ENCODE assay signal across 12 cellular contexts in genomic region chr2:73602960-73603611, GRCh38. TPM values are rescaled to one million over a fixed set of nuclear protein-coding genes. Genes with fewer than 3 reads are reported as not detected.
DNase-seq lines count a peak whose midpoint lies in the region; ATAC-seq, FAIRE-seq and TF ChIP-seq lines count a peak whose summit lies in the region.
"Not testable (repeated sequence)": the region's sequence is repeated elsewhere in the genome, so short reads cannot be mapped to it uniquely, and the experiment has no call there.
"Had no signal": no experiment of that assay in that cellular context is flagged by ENCODE, and none has a peak within 500 bp of the region (broad histone marks: within the 10 kb centered on the region; RNA-seq: fewer than 3 reads in every experiment).

No MANE protein-coding gene starts in this region.

- 43% methylated on average over 5 of the region's 5 CpGs for whole genome bisulfite sequencing in K562 (ENCODE audit: insufficient coverage, low coverage, missing lambda C conversion rate)

- not testable (repeated sequence) for H3K4me1 ChIP-seq in K562 (replicated peaks in 1 of 2; ENCODE audit: control insufficient read depth in 2 of 2, insufficient read depth in 2 of 2, low read length in 2 of 2)

- not testable (repeated sequence) for H3K9ac ChIP-seq in K562 (ENCODE audit: insufficient read depth in 1 of 2, low read depth in 2 of 2, low read length in 2 of 2)

- H3K27me3 ChIP-seq in K562 (ENCODE audit: control insufficient read depth in 2 of 2, insufficient read depth in 2 of 2, low read length in 2 of 2): not testable (repeated sequence)

- POLR2A ChIA-PET in K562 (lab: Yijun Ruan, JAX): not testable (repeated sequence)

- not testable (repeated sequence) for H3K4me3 ChIP-seq in K562; fibroblast of villous mesenchyme (ENCODE audit: low read depth, low read length)

- not testable (repeated sequence) for TF ChIP-seq CTCF in K562 (IDR thresholded peaks at IDR 0.05 in 2 of 3, conservative IDR thresholded peaks at IDR 0.05 in 1 of 3; ENCODE audit: insufficient read depth in 2 of 3, low read depth in 1 of 3, low read length in 3 of 3); fibroblast of villous mesenchyme (IDR thresholded peaks at IDR 0.05; ENCODE audit: insufficient read depth, low read depth, low read length)

- ATAC-seq in GM18502 (IDR thresholded peaks at IDR 0.05; ENCODE audit: poor library complexity, unreplicated experiment): peak; percentile 66
- ATAC-seq in GM19468 (IDR thresholded peaks at IDR 0.05; ENCODE audit: extremely low read depth, unreplicated experiment): peak; percentile 52
- peak; percentile 70 for ATAC-seq in HG02759 (IDR thresholded peaks at IDR 0.05; ENCODE audit: unreplicated experiment)
- ATAC-seq in HG03442 (IDR thresholded peaks at IDR 0.05; ENCODE audit: unreplicated experiment): peak; percentile 83
- not testable (repeated sequence) for ATAC-seq in K562

- H3K27ac Mint-ChIP-seq in activated CD4-positive, alpha-beta T cell treated with anti-CD3 and anti-CD28 coated beads, Interleukin-2, amount 10 ng/mL, durations not matched to agents 24 days and 14 days: not testable (repeated sequence)

- H3K4me3 Mint-ChIP-seq in activated CD4-positive, alpha-beta T cell treated with anti-CD3 and anti-CD28 coated beads, Interleukin-2, amount 10 ng/mL, durations not matched to agents 24 days and 14 days: not testable (repeated sequence)

- TF ChIP-seq RAD21 in K562 (CRISPR knock-in tag; conservative IDR thresholded peaks at IDR 0.05 in 1 of 2, IDR thresholded peaks at IDR 0.05 in 1 of 2): not testable (repeated sequence)

- H3K79me2 ChIP-seq in K562 (ENCODE audit: control insufficient read depth, insufficient read depth, low read length): not testable (repeated sequence)

- CTCF ChIA-PET in K562 (lab: Yijun Ruan, JAX; ENCODE audit: low intra/inter-chr PET ratio): not testable (repeated sequence)

- not testable (repeated sequence) for BruUV-seq in K562 (replicated peaks; lab: Mats Ljungman, UMichigan)

- not testable (repeated sequence) for H3K27ac ChIP-seq in K562 (ENCODE audit: extremely low read depth, low read depth, low read length)

- H3K9me1 ChIP-seq in K562 (ENCODE audit: control insufficient read depth, insufficient read depth, low read length): not testable (repeated sequence)

- not testable (repeated sequence) for H3K9me3 Mint-ChIP-seq in activated CD4-positive, alpha-beta T cell treated with anti-CD3 and anti-CD28 coated beads, Interleukin-2, amount 10 ng/mL, durations not matched to agents 24 days and 14 days

- not testable (repeated sequence) for H3K27me3 Mint-ChIP-seq in activated CD4-positive, alpha-beta T cell treated with anti-CD3 and anti-CD28 coated beads, Interleukin-2, amount 10 ng/mL, durations not matched to agents 24 days and 14 days

- in situ Hi-C loops in K562 (cut with MboI): not testable (repeated sequence)

- TF ChIP-seq POLR2A in K562 (conservative IDR thresholded peaks at IDR 0.05): not testable (repeated sequence)

- not testable (repeated sequence) for H3K9me3 ChIP-seq in K562 (replicated peaks; ENCODE audit: control insufficient read depth, insufficient read depth, low read depth, low read length)

- intact Hi-C loops in activated CD4-positive, alpha-beta T cell treated with anti-CD3 and anti-CD28 coated beads, Interleukin-2, amount 10 ng/mL, durations not matched to agents 24 days and 14 days (cut with micrococcal nuclease); K562 (cut with micrococcal nuclease): not testable (repeated sequence)

- H3K36me3 Mint-ChIP-seq in activated CD4-positive, alpha-beta T cell treated with anti-CD3 and anti-CD28 coated beads, Interleukin-2, amount 10 ng/mL, durations not matched to agents 24 days and 14 days (ENCODE audit: low read depth): not testable (repeated sequence)

- not testable (repeated sequence) for H4K20me1 ChIP-seq in K562 (replicated peaks; ENCODE audit: control insufficient read depth, insufficient read depth, low read length)

- TF ChIP-seq EP300 in K562 (IDR thresholded peaks at IDR 0.05; ENCODE audit: low read length): not testable (repeated sequence)

- peak; percentile 25 for DNase-seq in activated CD4-positive, alpha-beta T cell treated with anti-CD3 and anti-CD28 coated beads, Interleukin-2, amount 10 ng/mL, durations not matched to agents 24 days and 14 days
- DNase-seq in K562 (ENCODE audit: extremely low read depth in 1 of 4, low spot score in 3 of 4): not testable (repeated sequence)
- peak; percentile 21 for DNase-seq in fibroblast of villous mesenchyme (ENCODE audit: low read depth)

- not testable (repeated sequence) for H3K4me2 ChIP-seq in K562 (ENCODE audit: insufficient read depth, low read length)

- not testable (repeated sequence) for H3K4me1 Mint-ChIP-seq in activated CD4-positive, alpha-beta T cell treated with anti-CD3 and anti-CD28 coated beads, Interleukin-2, amount 10 ng/mL, durations not matched to agents 24 days and 14 days

- H2AFZ ChIP-seq in K562 (ENCODE audit: low read depth, low read length): not testable (repeated sequence)

- peak; percentile 72 for FAIRE-seq in K562 (lab: Jason Lieb, UNC)

- H3K36me3 ChIP-seq in K562 (ENCODE audit: control insufficient read depth, insufficient read depth, low read length): not testable (repeated sequence)

RNA-seq across cellular contexts. Expression of gene NAT8, which starts 39.1 kb away (rescaled TPM):
- not detected in 2 replicates for total RNA-seq in activated CD4-positive, alpha-beta T cell treated with anti-CD3 and anti-CD28 coated beads, Interleukin-2, amount 10 ng/mL, durations not matched to agents 24 days and 14 days
- total RNA-seq in K562 (2011; cell fraction: chromatin; rRNA removed; ENCODE audit: low replicate concordance): not detected in 2 replicates
- not detected in 2 replicates for total RNA-seq in K562 (2011; cell fraction: nucleolus; rRNA removed)
- total RNA-seq in K562 (2011; cell fraction: nucleoplasm; rRNA removed): not detected in 2 replicates
- total RNA-seq in K562 (2014; rRNA removed) (not detected in 2 replicates), K562 (2014; rRNA removed; fragmentation: Illumina TruSeq; extraction: Trizol) (not detected in 2 replicates), K562 (2015; rRNA removed; fragmentation: Illumina TruSeq; extraction: Trizol) (not detected in 2 replicates), K562 (2021) (not detected in 2 replicates), fibroblast of villous mesenchyme (not detected in 2 replicates)
- polyA plus RNA-seq in K562 (2011; rRNA removed) (not detected in 2 replicates), K562 (2014; fragmentation: Illumina TruSeq; extraction: Trizol) (not detected in 2 replicates), K562 (2014; fragmentation: Nextera tagmentation; extraction: Ambion mirVana) (not detected), K562 (2014; rRNA removed) (not detected in 2 replicates)
- polyA plus RNA-seq in K562 (2011; cell fraction: cytosol; rRNA removed): not detected in 2 replicates
- polyA plus RNA-seq in K562 (2011; cell fraction: nucleus; rRNA removed): not detected in 2 replicates
- polyA plus RNA-seq in K562 (2012): not detected in 2 replicates
- polyA minus RNA-seq in K562 (2011; rRNA and poly(A)+ RNA removed): not detected in 2 replicates
- not detected in 2 replicates for polyA minus RNA-seq in K562 (2011; cell fraction: cytosol; rRNA and poly(A)+ RNA removed)
- not detected in 2 replicates for polyA minus RNA-seq in K562 (2011; cell fraction: nucleus; rRNA and poly(A)+ RNA removed)
- total RNA-seq: breast epithelium; occipital lobe; sciatic nerve; T-helper 1 cell treated with Interleukin-12 subunit alpha and Interleukin-12 subunit beta and Interleukin-4 antibody, amounts not matched to agents 30 ng/mL and 1 ng/mL, for 36 hours; thoracic aorta had no signal
